19 cellular contexts compared by ENCODE assay signal in genomic region chr14:89740241-89740640, GRCh38.
DNase-seq lines count a peak whose midpoint lies in the region; ATAC-seq and TF ChIP-seq lines count a peak whose summit lies in the region.
"Had no signal": no experiment of that assay in that cellular context is flagged by ENCODE, and none has a peak within 500 bp of the region (broad histone marks: within the 10 kb centered on the region; RNA-seq: fewer than 3 reads in every experiment).

No MANE protein-coding gene starts in this region.

- WGBS in suprapubic skin = 59% methylated on average over 3 of the region's 3 CpGs

- no peak for ATAC-seq in left lobe of liver
- ATAC-seq in GM21717 (IDR thresholded peaks at IDR 0.05; ENCODE audit: unreplicated experiment) = no peak
- ATAC-seq: A549 had no signal

- TF ChIP-seq POLR2A in suprapubic skin (IDR thresholded peaks at IDR 0.05) = no peak

- no peak for TF ChIP-seq EP300 in suprapubic skin (IDR thresholded peaks at IDR 0.05)

- H3K4me1 ChIP-seq in suprapubic skin = peaks cover 13% of the 10 kb centered on the region
- H3K4me1 ChIP-seq: A549 had no signal

- H3K4me3 ChIP-seq in LNCaP clone FGC (ENCODE audit: low read depth, low read length) = no peak overlapping the region; the same call in 1 of the 2 replicates
- H3K4me3 ChIP-seq in suprapubic skin = no peak overlapping the region
- H3K4me3 ChIP-seq: A549, MG63 had no signal

- TF ChIP-seq CTCF in LNCaP clone FGC (IDR thresholded peaks at IDR 0.05; ENCODE audit: control insufficient read depth, extremely low read depth, insufficient read depth) (no peak), VCaP (conservative IDR thresholded peaks at IDR 0.05) (no peak), suprapubic skin (IDR thresholded peaks at IDR 0.05) (no peak)

- no peaks in the 10 kb centered on the region for H3K27me3 ChIP-seq in suprapubic skin
- H3K27me3 ChIP-seq: MG63 had no signal

- no peaks in the 10 kb centered on the region for H3K9me3 ChIP-seq in suprapubic skin
- H3K9me3 ChIP-seq: A549, MG63 had no signal

- no peaks in the 10 kb centered on the region for H3K36me3 ChIP-seq in suprapubic skin
- H3K36me3 ChIP-seq: MG63 had no signal

- H3K27ac ChIP-seq in VCaP (peak overlapping the region; percentile 39), suprapubic skin (peak overlapping the region; percentile 63)
- H3K27ac ChIP-seq: A549 had no signal

- DNase-seq in LNCaP clone FGC (ENCODE audit: low read depth) (peak; percentile 52), left kidney (ENCODE audit: low read depth, low spot score) (peak; percentile 29), suprapubic skin (ENCODE audit: low spot score in 2 of 2) (no peak), left lobe of liver (ENCODE audit: low spot score) (no peak)
- no peak for DNase-seq in activated T-cell treated with anti-CD3 and anti-CD28 coated beads, Interleukin-2, amount 50 U/mL, for 48 hours
- DNase-seq: DMS53, EL, H7, Karpas-422, MG63, NCI-H1092, NCI-H1436 treated with DMSO at 0.1 percent for 48 hours, NCI-H1930, NCI-H2227 treated with DMSO at 0.1 percent for 48 hours, NCI-H510A treated with DMSO at 0.1 percent for 48 hours, SHP77 had no signal

Comparison
In these comparisons a context has a peak if more than half of its experiments do, and no peak if none do; other contexts are left out.
1. DNase-seq: peak in LNCaP clone FGC (single experiment) and left kidney (single experiment); none in suprapubic skin (0 of 2), left lobe of liver (single experiment) and activated T-cell treated with anti-CD3 and anti-CD28 coated beads, Interleukin-2, amount 50 U/mL, for 48 hours (0 of 2).